Comparison of ENCODE assay signal across 8 cellular contexts in genomic region chr11:76782526-76783293, GRCh38. TPM values are rescaled to one million over a fixed set of nuclear protein-coding genes. Genes with fewer than 3 reads are reported as not detected.
DNase-seq lines count a peak whose midpoint lies in the region; ATAC-seq and TF ChIP-seq lines count a peak whose summit lies in the region.

No MANE protein-coding gene starts in this region.

- TF ChIP-seq CTCF in dorsolateral prefrontal cortex (IDR thresholded peaks at IDR 0.05 in 54 of 56, conservative IDR thresholded peaks at IDR 0.05 in 2 of 56; ENCODE audit: low read depth in 1 of 56, partially characterized antibody in 56 of 56) = peak in 1 of 56 donors; percentile 15
- no peak for TF ChIP-seq CTCF in left lung (IDR thresholded peaks at IDR 0.05)

- intact Hi-C loops in dorsolateral prefrontal cortex (cut with DNase I) = no loop called here
- intact Hi-C loops in left lung (cut with DNase I) = loop anchor here in 1 of 2 donors (10.0 kb wide), 1 partner anchor 48 kb away; no protein-coding TSS in a partner anchor

- ATAC-seq in GM18498 (IDR thresholded peaks at IDR 0.05; ENCODE audit: unreplicated experiment) (peak; percentile 54), left lung (peak; percentile 87)

- peak overlapping the region; percentile 89 for H3K27ac Mint-ChIP-seq in T-helper 2 cell treated with Interferon-gamma antibody and Interleukin-4, amounts not matched to agents 5 μg/mL and 100 μg/mL, for 36 hours

- H3K36me3 ChIP-seq in left lung = no peaks in the 10 kb centered on the region

- in situ Hi-C loops in ACHN (cut with HindIII; ENCODE audit: low pct_ligation_motif_present, low pct_unique_long_range_greater_than_20kb, low sequenced_read_pairs) = no loop called here

- no peaks in the 10 kb centered on the region for H3K9me3 ChIP-seq in left lung

- no peaks in the 10 kb centered on the region for H3K27me3 ChIP-seq in dorsolateral prefrontal cortex
- H3K27me3 ChIP-seq in left lung = peaks cover 0 to 51% of the 10 kb centered on the region in 2 donors

- DNase-seq in ACHN = peak; percentile 88
- DNase-seq in NCI-H1694 (lab: John Stamatoyannopoulos, UW) = peak; percentile 86
- peak; percentile 76 for DNase-seq in T-helper 2 cell treated with Interferon-gamma antibody and Interleukin-4, amounts not matched to agents 5 μg/mL and 100 μg/mL, for 36 hours (ENCODE audit: low spot score)
- peak; percentile 55 to 82 (median 71) for DNase-seq in dorsolateral prefrontal cortex
- DNase-seq in left lung = peak; percentile 85 to 88
- peak; percentile 32 to 67 for DNase-seq in stimulated activated CD4-positive, alpha-beta T cell treated with anti-CD3 and anti-CD28 coated beads, Interleukin-2, amount 100 ng/mL, for 24 hours
- no peak for DNase-seq in GF-D8 (lab: John Stamatoyannopoulos, UW)

- H3K4me3 ChIP-seq in dorsolateral prefrontal cortex = peak overlapping the region; percentile 4 to 87 (median 78)
- peak overlapping the region; percentile 63 to 69 for H3K4me3 ChIP-seq in left lung

- H3K4me1 Mint-ChIP-seq in T-helper 2 cell treated with Interferon-gamma antibody and Interleukin-4, amounts not matched to agents 5 μg/mL and 100 μg/mL, for 36 hours (ENCODE audit: low read depth) = peaks cover 22% of the 10 kb centered on the region

- H3K4me3 Mint-ChIP-seq in T-helper 2 cell treated with Interferon-gamma antibody and Interleukin-4, amounts not matched to agents 5 μg/mL and 100 μg/mL, for 36 hours = peak overlapping the region; percentile 88

- H3K27ac ChIP-seq in dorsolateral prefrontal cortex (peak overlapping the region in 51 of 59 donors; percentile 11 to 88 (median 67)), left lung (peak overlapping the region; percentile 69 to 81)

- H3K36me3 Mint-ChIP-seq in T-helper 2 cell treated with Interferon-gamma antibody and Interleukin-4, amounts not matched to agents 5 μg/mL and 100 μg/mL, for 36 hours (ENCODE audit: low read depth) = no peaks in the 10 kb centered on the region

- H3K9me3 Mint-ChIP-seq in T-helper 2 cell treated with Interferon-gamma antibody and Interleukin-4, amounts not matched to agents 5 μg/mL and 100 μg/mL, for 36 hours = peaks cover under 1% of the 10 kb centered on the region

- H3K27me3 Mint-ChIP-seq in T-helper 2 cell treated with Interferon-gamma antibody and Interleukin-4, amounts not matched to agents 5 μg/mL and 100 μg/mL, for 36 hours (ENCODE audit: low read depth) = peaks cover 27% of the 10 kb centered on the region

- H3K4me1 ChIP-seq in left lung = peaks cover 0 to 22% of the 10 kb centered on the region in 2 donors

RNA-seq across cellular contexts. Expression of gene TSKU, which starts 0.4 kb away (rescaled TPM):
- total RNA-seq in dorsolateral prefrontal cortex (1 to 10 TPM; 1.3 to 8.5 (median 3.4) TPM), left lung (10 to 100 TPM; 12.7 to 15.4 TPM)
